11 cellular contexts compared by ENCODE assay signal in genomic region chr5:169648725-169649124, GRCh38. TPM values are rescaled to one million over a fixed set of nuclear protein-coding genes. Genes with fewer than 3 reads are reported as not detected.
DNase-seq lines count a peak whose midpoint lies in the region; ATAC-seq lines count a peak whose summit lies in the region.
"Had no signal": no experiment of that assay in that cellular context is flagged by ENCODE, and none has a peak within 500 bp of the region (broad histone marks: within the 10 kb centered on the region; RNA-seq: fewer than 3 reads in every experiment).

No MANE protein-coding gene starts in this region.

- intact Hi-C loops in activated CD4-positive, alpha-beta memory T cell treated with anti-CD3 and anti-CD28 coated beads for 36 hours (cut with micrococcal nuclease), result loop anchor here (1.0 to 5.0 kb wide), 6 partner anchors 9 to 664 kb away; partner anchors contain the start of gene DOCK2

- no peaks in the 10 kb centered on the region for H3K9me3 Mint-ChIP-seq in activated CD4-positive, alpha-beta memory T cell treated with anti-CD3 and anti-CD28 coated beads for 36 hours
- no peaks in the 10 kb centered on the region for H3K9me3 Mint-ChIP-seq in immature natural killer cell

- POLR2A ChIA-PET in activated CD4-positive, alpha-beta memory T cell treated with anti-CD3 and anti-CD28 coated beads for 36 hours (lab: Charles Lee), result interaction anchor here (0.6 to 2.1 kb wide), 5 partner anchors 8 to 49 kb away, joined by 3 to 9 read pairs (median 3); partner anchors contain the start of gene DOCK2

- no peak overlapping the region for H3K4me3 Mint-ChIP-seq in activated CD4-positive, alpha-beta memory T cell treated with anti-CD3 and anti-CD28 coated beads for 36 hours
- peak overlapping the region in 4 of 5 donors; percentile 40 to 81 (median 74) for H3K4me3 Mint-ChIP-seq in immature natural killer cell

- ATAC-seq in GM21381 (IDR thresholded peaks at IDR 0.05; ENCODE audit: unreplicated experiment), result no peak

- DNase-seq in AG08396 (ENCODE audit: low spot score) (peak; percentile 26), EH (ENCODE audit: low read depth) (peak; percentile 53), immature natural killer cell (no peak), NCI-H2081 treated with DMSO at 0.1 percent for 48 hours (lab: John Stamatoyannopoulos, UW) (no peak), NCI-H1436 treated with DMSO at 0.1 percent for 48 hours (lab: John Stamatoyannopoulos, UW) (no peak), DMS53 (lab: John Stamatoyannopoulos, UW) (no peak)
- DNase-seq in activated CD4-positive, alpha-beta memory T cell treated with anti-CD3 and anti-CD28 coated beads for 36 hours, result no peak
- DNase-seq: hippocampal formation; stimulated activated CD4-positive, alpha-beta T cell treated with anti-CD3 and anti-CD28 coated beads, Interleukin-4, amount 100 ng/mL, for 1 hour had no signal

- peak overlapping the region; percentile 95 for H3K27ac Mint-ChIP-seq in activated CD4-positive, alpha-beta memory T cell treated with anti-CD3 and anti-CD28 coated beads for 36 hours
- H3K27ac Mint-ChIP-seq in immature natural killer cell, result peak overlapping the region; percentile 27 to 92 (median 81)

- H3K36me3 Mint-ChIP-seq in activated CD4-positive, alpha-beta memory T cell treated with anti-CD3 and anti-CD28 coated beads for 36 hours, result peaks cover 26% of the 10 kb centered on the region
- H3K36me3 Mint-ChIP-seq in immature natural killer cell, result peaks cover 0 to 5% (median 0%) of the 10 kb centered on the region in 3 donors

- no peaks in the 10 kb centered on the region for H3K27me3 Mint-ChIP-seq in activated CD4-positive, alpha-beta memory T cell treated with anti-CD3 and anti-CD28 coated beads for 36 hours
- peaks cover 0 to 2% (median 0%) of the 10 kb centered on the region in 3 donors for H3K27me3 Mint-ChIP-seq in immature natural killer cell (ENCODE audit: low read depth in 3 of 3)

- H3K4me1 Mint-ChIP-seq in activated CD4-positive, alpha-beta memory T cell treated with anti-CD3 and anti-CD28 coated beads for 36 hours (ENCODE audit: low read depth), result peaks cover 93% of the 10 kb centered on the region
- H3K4me1 Mint-ChIP-seq in immature natural killer cell, result peaks cover 95 to 100% of the 10 kb centered on the region in 2 donors

- CTCF ChIA-PET in activated CD4-positive, alpha-beta memory T cell treated with anti-CD3 and anti-CD28 coated beads for 36 hours (lab: Charles Lee), result no interaction called here

RNA-seq across cellular contexts. Expression of gene DOCK2, which starts 11.7 kb away (rescaled TPM):
- 100 to 1,000 TPM; 191 to 205 TPM for total RNA-seq in activated CD4-positive, alpha-beta memory T cell treated with anti-CD3 and anti-CD28 coated beads for 36 hours
- polyA plus RNA-seq in immature natural killer cell, result 100 to 1,000 TPM in 1 of 3 donors, 10 to 100 TPM in 2; 42.4 to 121 (median 48.9) TPM
- total RNA-seq: SK-MEL-5 had no signal

Comparison
In these comparisons a context has a peak if more than half of its experiments do, and no peak if none do; other contexts are left out.
1. DNase-seq: peak in AG08396 (single experiment) and EH (single experiment); none in activated CD4-positive, alpha-beta memory T cell treated with anti-CD3 and anti-CD28 coated beads for 36 hours (single experiment), immature natural killer cell (0 of 3), NCI-H2081 treated with DMSO at 0.1 percent for 48 hours (single experiment), NCI-H1436 treated with DMSO at 0.1 percent for 48 hours (single experiment) and DMS53 (single experiment).